In the genomic region with DNA sequence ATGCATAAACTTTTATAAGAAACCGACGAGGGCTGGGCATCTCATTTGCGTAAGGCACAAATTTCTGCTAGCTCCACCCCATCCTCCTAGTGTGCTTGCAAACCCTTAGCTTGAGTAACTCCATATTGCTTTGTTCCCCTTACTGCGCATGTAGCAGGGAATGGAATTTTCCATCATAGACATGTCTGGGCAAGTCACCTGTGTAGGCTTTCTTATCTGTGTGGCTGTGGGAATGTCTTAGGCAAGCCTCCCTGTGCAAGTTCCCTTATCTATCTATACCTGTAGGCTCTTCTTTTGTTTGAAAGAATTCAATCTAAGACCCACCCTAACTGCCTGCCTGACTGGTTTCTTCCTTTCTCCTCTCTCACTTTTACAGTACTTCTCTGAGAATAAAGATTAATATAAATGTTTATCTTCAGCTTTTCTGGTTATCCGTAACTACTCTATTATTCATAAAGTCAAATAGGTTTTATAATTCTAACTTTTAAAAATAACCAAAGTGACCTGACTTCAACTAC, we compare ENCODE assay signal across 21 cellular contexts.
DNase-seq lines count a peak whose midpoint lies in the region; ATAC-seq, FAIRE-seq and TF ChIP-seq lines count a peak whose summit lies in the region.
"Had no signal": no experiment of that assay in that cellular context is flagged by ENCODE, and none has a peak within 500 bp of the region (broad histone marks: within the 10 kb centered on the region; RNA-seq: fewer than 3 reads in every experiment).

No MANE protein-coding gene starts in this region.

- peaks cover 3% of the 10 kb centered on the region for H3K36me3 Mint-ChIP-seq in type B pancreatic cell
- H3K36me3 Mint-ChIP-seq in CD4-positive, alpha-beta memory T cell, result no peaks in the 10 kb centered on the region
- H3K36me3 Mint-ChIP-seq: CD4-positive, CD25-positive, alpha-beta regulatory T cell had no signal

- H3K9me3 ChIP-seq in HepG2 (ENCODE audit: low read length) (peaks cover 6% of the 10 kb centered on the region; the same call in 1 of the 2 replicates), right lobe of liver (no peaks in the 10 kb centered on the region), suprapubic skin (no peaks in the 10 kb centered on the region)
- H3K9me3 ChIP-seq in CD4-positive, alpha-beta memory T cell (ENCODE audit: control insufficient read depth in 1 of 2, low read length in 2 of 2), result no peaks in the 10 kb centered on the region
- H3K9me3 ChIP-seq: BLaER1 had no signal

- no peaks in the 10 kb centered on the region for H3K4me1 Mint-ChIP-seq in type B pancreatic cell (ENCODE audit: unreplicated experiment)
- H3K4me1 Mint-ChIP-seq in CD4-positive, alpha-beta memory T cell, result no peaks in the 10 kb centered on the region
- H3K4me1 Mint-ChIP-seq: CD4-positive, CD25-positive, alpha-beta regulatory T cell had no signal

- no peak overlapping the region for H3K4me3 Mint-ChIP-seq in type B pancreatic cell
- no peak overlapping the region for H3K4me3 Mint-ChIP-seq in CD4-positive, alpha-beta memory T cell
- H3K4me3 Mint-ChIP-seq: CD4-positive, CD25-positive, alpha-beta regulatory T cell had no signal

- no peak for FAIRE-seq in HepG2 (lab: Jason Lieb, UNC)
- FAIRE-seq in bronchial epithelial cell (lab: Jason Lieb, UNC), result no peak
- FAIRE-seq: H1 had no signal

- CTCF ChIA-PET in HepG2 (lab: Yijun Ruan, JAX; ENCODE audit: low intra/inter-chr PET ratio, low total read pairs), result no interaction called here
- CTCF ChIA-PET in CD4-positive, alpha-beta memory T cell (lab: Charles Lee; ENCODE audit: partially characterized antibody), result no interaction called here

- no peaks in the 10 kb centered on the region for H3K9me3 Mint-ChIP-seq in type B pancreatic cell
- H3K9me3 Mint-ChIP-seq in CD4-positive, alpha-beta memory T cell, result peaks cover 0 to 11% (median 4%) of the 10 kb centered on the region in 8 donors

- H3K27ac ChIP-seq in HepG2 (ENCODE audit: extremely low read length, insufficient read depth, low read length) (no peak overlapping the region), right lobe of liver (no peak overlapping the region), suprapubic skin (no peak overlapping the region)
- H3K27ac ChIP-seq in CD4-positive, alpha-beta memory T cell (ENCODE audit: low read depth, low read length), result no peak overlapping the region
- H3K27ac ChIP-seq: BLaER1, RWPE1 had no signal

- no peaks in the 10 kb centered on the region for H3K79me2 ChIP-seq in HepG2 (ENCODE audit: insufficient read depth, low read length)

- no TSS peak for BruUV-seq in HepG2 (replicated peaks; lab: Mats Ljungman, UMichigan)

- no peak overlapping the region for H2AFZ ChIP-seq in HepG2 (ENCODE audit: low read length)

- no peak overlapping the region for H3K4me3 ChIP-seq in HepG2 (replicated peaks in 1 of 3; ENCODE audit: insufficient read depth in 1 of 3, low read depth in 2 of 3, low read length in 3 of 3)
- no peak overlapping the region for H3K4me3 ChIP-seq in right lobe of liver
- H3K4me3 ChIP-seq in bronchial epithelial cell (ENCODE audit: low read depth, low read length), result no peak overlapping the region
- H3K4me3 ChIP-seq in suprapubic skin, result no peak overlapping the region
- no peak overlapping the region for H3K4me3 ChIP-seq in CD4-positive, alpha-beta memory T cell (ENCODE audit: low read length in 2 of 2)
- H3K4me3 ChIP-seq: BLaER1 had no signal

- peak overlapping the region; percentile 88 for H3K27ac Mint-ChIP-seq in type B pancreatic cell
- no peak overlapping the region for H3K27ac Mint-ChIP-seq in CD4-positive, alpha-beta memory T cell
- H3K27ac Mint-ChIP-seq: CD4-positive, CD25-positive, alpha-beta regulatory T cell had no signal

- TF ChIP-seq RAD21 in HepG2 (CRISPR knock-in tag; IDR thresholded peaks at IDR 0.05), result no peak

- POLR2A ChIA-PET in HepG2 (lab: Yijun Ruan, JAX), result no interaction called here
- POLR2A ChIA-PET in CD4-positive, alpha-beta memory T cell (lab: Charles Lee; ENCODE audit: partially characterized antibody), result no interaction called here

- WGBS in HepG2 (ENCODE audit: low lambda C conversion rate), result 79% methylated on average over 5 of the region's 5 CpGs
- 92% methylated on average over 4 of the region's 5 CpGs for WGBS in right lobe of liver (ENCODE audit: insufficient coverage, low coverage, low lambda C conversion rate, missing lambda C conversion rate)
- WGBS in suprapubic skin, result 80% methylated on average over 5 of the region's 5 CpGs

- intact Hi-C loops in HepG2 (cut with micrococcal nuclease; ENCODE audit: unreplicated experiment), result no loop called here
- intact Hi-C loops in right lobe of liver (cut with DNase I), result no loop called here
- intact Hi-C loops in CD4-positive, alpha-beta memory T cell (cut with micrococcal nuclease), result no loop called here

- in situ Hi-C loops in HepG2 (cut with HindIII; ENCODE audit: extremely low pct_ligation_motif_present, low pct_unique_long_range_greater_than_20kb), result no loop called here

- ATAC-seq in HepG2 (no peak), right lobe of liver (no peak)

- no peaks in the 10 kb centered on the region for H3K27me3 ChIP-seq in HepG2 (ENCODE audit: control insufficient read depth in 1 of 2, insufficient read depth in 2 of 2, low read length in 2 of 2)
- H3K27me3 ChIP-seq in right lobe of liver, result no peaks in the 10 kb centered on the region
- H3K27me3 ChIP-seq in bronchial epithelial cell (ENCODE audit: control insufficient read depth, insufficient read depth, low read length), result no peaks in the 10 kb centered on the region
- H3K27me3 ChIP-seq in suprapubic skin, result no peaks in the 10 kb centered on the region
- no peaks in the 10 kb centered on the region for H3K27me3 ChIP-seq in CD4-positive, alpha-beta memory T cell (ENCODE audit: insufficient read depth, low read length)
- H3K27me3 ChIP-seq: BLaER1 had no signal

- DNase-seq in HepG2 (ENCODE audit: low spot score), result peak; percentile 18
- no peak for DNase-seq in right lobe of liver
- DNase-seq in bronchial epithelial cell (ENCODE audit: low read depth), result peak; percentile 81
- peak; percentile 53 for DNase-seq in islet precursor cell
- no peak for DNase-seq in type B pancreatic cell (ENCODE audit: extremely low spot score, unreplicated experiment)
- DNase-seq in suprapubic skin (ENCODE audit: low spot score in 2 of 2), result no peak
- DNase-seq in NCI-H526 treated with DMSO at 0.1 percent for 48 hours (lab: John Stamatoyannopoulos, UW), result no peak
- DNase-seq in CD4-positive, alpha-beta memory T cell, result no peak
- DNase-seq: CD4-positive, CD25-positive, alpha-beta regulatory T cell; DMS53; HCEC 1CT; Karpas-422; MV-4-11; NCI-H1105; NCI-H1436 treated with DMSO at 0.1 percent for 48 hours; NCI-H187 treated with DMSO at 0.1 percent for 48 hours; NCI-H446 treated with DMSO at 0.1 percent for 48 hours; SHP77 had no signal

- TF ChIP-seq EP300 in HepG2 (IDR thresholded peaks at IDR 0.05; ENCODE audit: low read depth in 2 of 2, low read length in 2 of 2) (no peak), HepG2 (CRISPR knock-in tag; IDR thresholded peaks at IDR 0.05; ENCODE audit: borderline replicate concordance) (no peak), suprapubic skin (IDR thresholded peaks at IDR 0.05) (no peak)

- H3K4me2 ChIP-seq in HepG2 (ENCODE audit: low read depth, low read length), result no peak overlapping the region
- H3K4me2 ChIP-seq: BLaER1 had no signal

- H3K9ac ChIP-seq in HepG2 (ENCODE audit: insufficient read depth, low read depth, low read length), result no peak overlapping the region
- H3K9ac ChIP-seq: BLaER1 had no signal

- no peak for TF ChIP-seq POLR2A in HepG2 (IDR thresholded peaks at IDR 0.05; ENCODE audit: insufficient read depth in 1 of 2, low read depth in 2 of 2, low read length in 2 of 2)
- no peak for TF ChIP-seq POLR2A in right lobe of liver (IDR thresholded peaks at IDR 0.05)
- TF ChIP-seq POLR2A in suprapubic skin (IDR thresholded peaks at IDR 0.05), result no peak

- H3K36me3 ChIP-seq in HepG2 (replicated peaks in 1 of 2; ENCODE audit: control insufficient read depth in 1 of 2, insufficient read depth in 2 of 2, low read length in 2 of 2), result no peaks in the 10 kb centered on the region
- no peaks in the 10 kb centered on the region for H3K36me3 ChIP-seq in right lobe of liver
- no peaks in the 10 kb centered on the region for H3K36me3 ChIP-seq in bronchial epithelial cell (ENCODE audit: control insufficient read depth, insufficient read depth, low read length)
- no peaks in the 10 kb centered on the region for H3K36me3 ChIP-seq in suprapubic skin
- H3K36me3 ChIP-seq in CD4-positive, alpha-beta memory T cell (ENCODE audit: insufficient read depth, low read length), result no peaks in the 10 kb centered on the region
- H3K36me3 ChIP-seq: BLaER1 had no signal

- H3K4me1 ChIP-seq in HepG2 (ENCODE audit: insufficient read depth, low read length), result no peaks in the 10 kb centered on the region
- H3K4me1 ChIP-seq in right lobe of liver, result no peaks in the 10 kb centered on the region
- no peaks in the 10 kb centered on the region for H3K4me1 ChIP-seq in suprapubic skin
- no peaks in the 10 kb centered on the region for H3K4me1 ChIP-seq in CD4-positive, alpha-beta memory T cell (ENCODE audit: insufficient read depth, low read length)
- H3K4me1 ChIP-seq: BLaER1 had no signal

- H3K27me3 Mint-ChIP-seq in type B pancreatic cell, result no peaks in the 10 kb centered on the region
- no peaks in the 10 kb centered on the region for H3K27me3 Mint-ChIP-seq in CD4-positive, alpha-beta memory T cell
- H3K27me3 Mint-ChIP-seq: CD4-positive, CD25-positive, alpha-beta regulatory T cell had no signal

- H4K20me1 ChIP-seq in HepG2 (ENCODE audit: insufficient read depth, low read length), result no peaks in the 10 kb centered on the region
- H4K20me1 ChIP-seq: BLaER1 had no signal

- TF ChIP-seq CTCF in HepG2 (CRISPR knock-in tag; IDR thresholded peaks at IDR 0.05) (no peak), right lobe of liver (IDR thresholded peaks at IDR 0.05) (no peak), bronchial epithelial cell (IDR thresholded peaks at IDR 0.05; ENCODE audit: insufficient read depth, low read length, severe bottlenecking) (no peak), type B pancreatic cell (conservative IDR thresholded peaks at IDR 0.05) (no peak), suprapubic skin (IDR thresholded peaks at IDR 0.05) (no peak)

TF ChIP-seq in HepG2, 621 proteins besides CTCF, POLR2A, EP300 and RAD21:
- TF ChIP-seq TP53 (CRISPR knock-in tag; conservative IDR thresholded peaks at IDR 0.05) (peak; percentile 99), ZNF780A (CRISPR knock-in tag; IDR thresholded peaks at IDR 0.05) (peak; percentile 79)
- TF ChIP-seq, protein P1, sequence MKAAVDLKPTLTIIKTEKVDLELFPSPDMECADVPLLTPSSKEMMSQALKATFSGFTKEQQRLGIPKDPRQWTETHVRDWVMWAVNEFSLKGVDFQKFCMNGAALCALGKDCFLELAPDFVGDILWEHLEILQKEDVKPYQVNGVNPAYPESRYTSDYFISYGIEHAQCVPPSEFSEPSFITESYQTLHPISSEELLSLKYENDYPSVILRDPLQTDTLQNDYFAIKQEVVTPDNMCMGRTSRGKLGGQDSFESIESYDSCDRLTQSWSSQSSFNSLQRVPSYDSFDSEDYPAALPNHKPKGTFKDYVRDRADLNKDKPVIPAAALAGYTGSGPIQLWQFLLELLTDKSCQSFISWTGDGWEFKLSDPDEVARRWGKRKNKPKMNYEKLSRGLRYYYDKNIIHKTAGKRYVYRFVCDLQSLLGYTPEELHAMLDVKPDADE (CRISPR knock-in tag; IDR thresholded peaks at IDR 0.05), result no peak

Comparison
In these comparisons a context has a peak if more than half of its experiments do, and no peak if none do; other contexts are left out.
1. DNase-seq: peak in HepG2 (single experiment), bronchial epithelial cell (single experiment) and islet precursor cell (single experiment); none in right lobe of liver (0 of 3), type B pancreatic cell (single experiment), suprapubic skin (0 of 2), NCI-H526 treated with DMSO at 0.1 percent for 48 hours (single experiment) and CD4-positive, alpha-beta memory T cell (0 of 5).